In genomic region chr11:7688238-7688826, GRCh38 we compare ENCODE assay signal across 8 cellular contexts. TPM values are rescaled to one million over a fixed set of nuclear protein-coding genes. Genes with fewer than 3 reads are reported as not detected.
A peak's percentile ranks its signal among the peaks of the same experiment; 100 is the strongest.
DNase-seq lines count a peak whose midpoint lies in the region; ATAC-seq, FAIRE-seq and TF ChIP-seq lines count a peak whose summit lies in the region.

No MANE protein-coding gene starts in this region.

- no peak overlapping the region for H3K4me3 Mint-ChIP-seq in type B pancreatic cell

- H3K27ac Mint-ChIP-seq in type B pancreatic cell, result peak overlapping the region; percentile 50

- peak; percentile 66 for ATAC-seq in GM18511 (IDR thresholded peaks at IDR 0.05; ENCODE audit: unreplicated experiment)
- ATAC-seq in GM18517 (IDR thresholded peaks at IDR 0.05; ENCODE audit: unreplicated experiment), result no peak
- ATAC-seq in HG02852 (IDR thresholded peaks at IDR 0.05; ENCODE audit: unreplicated experiment), result no peak

- H3K4me1 ChIP-seq in BE2C, result no peaks in the 10 kb centered on the region

- DNase-seq in BE2C (no peak), HTR-8/SVneo (ENCODE audit: insufficient read length, low spot score) (peak; percentile 17), inferior parietal cortex (ENCODE audit: extremely low spot score) (peak; percentile 61), type B pancreatic cell (ENCODE audit: extremely low spot score, unreplicated experiment) (no peak)

- H3K4me3 ChIP-seq in BE2C (ENCODE audit: low read depth, low read length) (no peak overlapping the region), WI38 (ENCODE audit: low read depth, low read length) (no peak overlapping the region)

- no peaks in the 10 kb centered on the region for H3K36me3 Mint-ChIP-seq in type B pancreatic cell

- H3K36me3 ChIP-seq in BE2C, result no peaks in the 10 kb centered on the region

- H3K9me3 ChIP-seq in BE2C, result no peaks in the 10 kb centered on the region

- no peak for FAIRE-seq in HTR-8/SVneo (lab: Jason Lieb, UNC)

- peak; percentile 67 for TF ChIP-seq CTCF in BE2C (IDR thresholded peaks at IDR 0.05; ENCODE audit: low read depth, low read length)
- TF ChIP-seq CTCF in WI38 (IDR thresholded peaks at IDR 0.05; ENCODE audit: low read depth, low read length), result peak; percentile 85
- TF ChIP-seq CTCF in type B pancreatic cell (conservative IDR thresholded peaks at IDR 0.05), result peak; percentile 93

- H3K27me3 Mint-ChIP-seq in type B pancreatic cell, result no peaks in the 10 kb centered on the region

- H3K9me3 Mint-ChIP-seq in type B pancreatic cell, result no peaks in the 10 kb centered on the region

- H3K4me1 Mint-ChIP-seq in type B pancreatic cell (ENCODE audit: unreplicated experiment), result peaks cover 16% of the 10 kb centered on the region

- H3K27me3 ChIP-seq in BE2C, result no peaks in the 10 kb centered on the region

RNA-seq across cellular contexts. Expression of gene CYB5R2, which starts 15.0 kb away (rescaled TPM):
- not detected for polyA plus RNA-seq in BE2C (2012; ENCODE audit: insufficient read depth, insufficient read length, low read depth)
- 23.2 and 28.2 TPM in 2 replicates for total RNA-seq in type B pancreatic cell (ENCODE audit: low replicate concordance)

RNA-seq across cellular contexts. Expression of gene OVCH2, which starts 17.9 kb away (rescaled TPM):
- polyA plus RNA-seq in BE2C (2012; ENCODE audit: insufficient read depth, insufficient read length, low read depth), result not detected
- 0.89 and 2.0 TPM in 2 replicates for total RNA-seq in type B pancreatic cell (ENCODE audit: low replicate concordance)

Comparison
In these comparisons a context has a peak if more than half of its experiments do, and no peak if none do; other contexts are left out.
1. DNase-seq: peak in HTR-8/SVneo (single experiment) and inferior parietal cortex (single experiment); none in BE2C (single experiment) and type B pancreatic cell (single experiment).
2. Peak in every context shown above with its lines, with median percentiles within 50 percentile points of each other: CTCF ChIP-seq.